In the genomic region with DNA sequence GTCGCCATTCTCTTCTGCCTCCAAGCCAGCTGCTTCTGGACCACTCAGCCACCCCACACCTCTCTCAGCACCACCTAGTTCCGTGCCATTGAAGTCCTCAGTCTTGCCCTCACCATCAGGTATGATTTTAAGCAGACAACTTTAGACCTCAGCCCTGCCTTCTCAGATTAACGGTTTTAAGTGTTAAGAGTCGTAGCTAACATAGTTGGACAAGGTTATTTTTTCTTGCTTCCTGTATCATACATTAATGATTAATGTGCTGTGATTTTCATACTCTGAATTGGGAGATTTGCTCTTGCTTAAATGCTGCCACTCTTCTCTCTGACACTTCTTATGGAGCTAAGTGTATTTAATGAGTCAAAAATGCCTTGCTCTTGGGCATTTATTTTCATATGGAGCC, we compare ENCODE assay signal across 22 cellular contexts. TPM values are rescaled to one million over a fixed set of nuclear protein-coding genes. Genes with fewer than 3 reads are reported as not detected.
DNase-seq lines count a peak whose midpoint lies in the region; ATAC-seq, FAIRE-seq and TF ChIP-seq lines count a peak whose summit lies in the region.
"Had no signal": no experiment of that assay in that cellular context is flagged by ENCODE, and none has a peak within 500 bp of the region (broad histone marks: within the 10 kb centered on the region; RNA-seq: fewer than 3 reads in every experiment).

No MANE protein-coding gene starts in this region.

- H3K4me1 Mint-ChIP-seq in activated T-cell treated with anti-CD3 and anti-CD28 coated beads, Interleukin-2, amount 50 U/mL, for 72 hours (ENCODE audit: low read depth), result peaks cover 8% of the 10 kb centered on the region
- peaks cover 6% of the 10 kb centered on the region for H3K4me1 Mint-ChIP-seq in activated T-cell treated with anti-CD3 and anti-CD28 coated beads, Interleukin-2, amount 50 U/mL, for 4 hours (ENCODE audit: low read depth)
- peaks cover 20% of the 10 kb centered on the region for H3K4me1 Mint-ChIP-seq in CD8-positive, alpha-beta T cell (ENCODE audit: low read depth)
- H3K4me1 Mint-ChIP-seq in T-helper 17 cell, result peaks cover 2% of the 10 kb centered on the region
- peaks cover 12% of the 10 kb centered on the region for H3K4me1 Mint-ChIP-seq in endodermal cell

- H3K4me1 ChIP-seq in CD8-positive, alpha-beta T cell (ENCODE audit: insufficient read depth, low read length), result peaks cover 7% of the 10 kb centered on the region
- H3K4me1 ChIP-seq in endodermal cell (ENCODE audit: control insufficient read depth, insufficient read depth, low read length), result no peaks in the 10 kb centered on the region
- no peaks in the 10 kb centered on the region for H3K4me1 ChIP-seq in kidney (ENCODE audit: control insufficient read depth in 1 of 2, insufficient read depth in 1 of 2, low read depth in 1 of 2, low read length in 2 of 2)

- no peaks in the 10 kb centered on the region for H3K9me3 ChIP-seq in CD8-positive, alpha-beta T cell (ENCODE audit: low read length)
- H3K9me3 ChIP-seq in T-helper 17 cell (ENCODE audit: control insufficient read depth, low read length, poor library complexity, severe bottlenecking) (no peaks in the 10 kb centered on the region), endodermal cell (ENCODE audit: control insufficient read depth, low read length) (no peaks in the 10 kb centered on the region), kidney (ENCODE audit: control insufficient read depth in 1 of 2, low read length in 2 of 2) (no peaks in the 10 kb centered on the region)

- H3K36me3 ChIP-seq in CD8-positive, alpha-beta T cell (ENCODE audit: insufficient read depth, low read length), result peaks cover 69% of the 10 kb centered on the region
- peaks cover 92% of the 10 kb centered on the region for H3K36me3 ChIP-seq in endodermal cell (ENCODE audit: control insufficient read depth, insufficient read depth, low read length)
- peaks cover 60 to 70% of the 10 kb centered on the region in 2 donors for H3K36me3 ChIP-seq in kidney (ENCODE audit: control insufficient read depth in 1 of 2, insufficient read depth in 2 of 2, low read length in 2 of 2)

- H3K27me3 Mint-ChIP-seq in activated T-cell treated with anti-CD3 and anti-CD28 coated beads, Interleukin-2, amount 50 U/mL, for 72 hours (ENCODE audit: low read depth), result no peaks in the 10 kb centered on the region
- no peaks in the 10 kb centered on the region for H3K27me3 Mint-ChIP-seq in activated T-cell treated with anti-CD3 and anti-CD28 coated beads, Interleukin-2, amount 50 U/mL, for 4 hours (ENCODE audit: low read depth)
- no peaks in the 10 kb centered on the region for H3K27me3 Mint-ChIP-seq in CD8-positive, alpha-beta T cell (ENCODE audit: low read depth)
- H3K27me3 Mint-ChIP-seq in T-helper 17 cell (no peaks in the 10 kb centered on the region), endodermal cell (ENCODE audit: insufficient read depth) (no peaks in the 10 kb centered on the region)
- H3K27me3 Mint-ChIP-seq: CD4-positive, CD25-positive, alpha-beta regulatory T cell; CD8-positive, alpha-beta memory T cell had no signal

- no peak for DNase-seq in activated T-cell treated with anti-CD3 and anti-CD28 coated beads, Interleukin-2, amount 50 U/mL, for 72 hours
- no peak for DNase-seq in activated T-cell treated with anti-CD3 and anti-CD28 coated beads, Interleukin-2, amount 50 U/mL, for 4 hours
- no peak for DNase-seq in CD8-positive, alpha-beta T cell
- DNase-seq in T-helper 17 cell (no peak), endodermal cell (no peak), NOMO-1 treated with DMSO at 0.1 percent for 48 hours (lab: John Stamatoyannopoulos, UW; ENCODE audit: unreplicated experiment) (no peak), erythroblast (lab: John Stamatoyannopoulos, UW) (no peak), kidney (no peak)
- DNase-seq: C1 segment of cervical spinal cord; CD4-positive, CD25-positive, alpha-beta regulatory T cell; CD8-positive, alpha-beta memory T cell; DMS 273 treated with DMSO at 0.1 percent for 48 hours; DMS79; EL; GDM1; GM23248; H7; HCEC 1CT had no signal

- peak overlapping the region; percentile 30 for H3K27ac Mint-ChIP-seq in activated T-cell treated with anti-CD3 and anti-CD28 coated beads, Interleukin-2, amount 50 U/mL, for 72 hours
- H3K27ac Mint-ChIP-seq in CD8-positive, alpha-beta T cell, result peak overlapping the region; percentile 35
- H3K27ac Mint-ChIP-seq in T-helper 17 cell, result peak overlapping the region; percentile 70
- peak overlapping the region; percentile 71 for H3K27ac Mint-ChIP-seq in endodermal cell

- no peak overlapping the region for H3K27ac ChIP-seq in CD8-positive, alpha-beta T cell (ENCODE audit: low read depth, low read length)
- H3K27ac ChIP-seq in endodermal cell (ENCODE audit: low read depth, low read length) (no peak overlapping the region), kidney (ENCODE audit: low read depth in 2 of 2, low read length in 2 of 2) (no peak overlapping the region)
- H3K27ac ChIP-seq: GM23248 had no signal

- CTCF ChIA-PET in CD8-positive, alpha-beta T cell (lab: Charles Lee), result interaction anchor here (0.6 to 1.1 kb wide), 2 partner anchors 31 to 204 kb away, joined by 3 to 8 read pairs; no protein-coding TSS in a partner anchor

- no peak overlapping the region for H3K4me3 Mint-ChIP-seq in activated T-cell treated with anti-CD3 and anti-CD28 coated beads, Interleukin-2, amount 50 U/mL, for 72 hours
- no peak overlapping the region for H3K4me3 Mint-ChIP-seq in activated T-cell treated with anti-CD3 and anti-CD28 coated beads, Interleukin-2, amount 50 U/mL, for 4 hours
- H3K4me3 Mint-ChIP-seq in CD8-positive, alpha-beta T cell, result no peak overlapping the region
- H3K4me3 Mint-ChIP-seq in T-helper 17 cell (peak overlapping the region; percentile 7), endodermal cell (no peak overlapping the region)
- H3K4me3 Mint-ChIP-seq: CD4-positive, CD25-positive, alpha-beta regulatory T cell; CD8-positive, alpha-beta memory T cell had no signal

- ATAC-seq in activated T-cell treated with anti-CD3 and anti-CD28 coated beads, Interleukin-2, amount 50 U/mL, for 72 hours (replicated peaks in 1 of 2), result no peak
- no peak for ATAC-seq in activated T-cell treated with anti-CD3 and anti-CD28 coated beads, Interleukin-2, amount 50 U/mL, for 4 hours
- no peak for ATAC-seq in CD8-positive, alpha-beta T cell
- ATAC-seq in T-helper 17 cell, result no peak
- ATAC-seq: GM12878 had no signal

- WGBS in endodermal cell (ENCODE audit: insufficient coverage in 1 of 2, insufficient read length in 1 of 2), 2 experiments, result 93 to 100% methylated on average over 2 to 4 of the region's 4 CpGs

- H3K9me3 Mint-ChIP-seq in activated T-cell treated with anti-CD3 and anti-CD28 coated beads, Interleukin-2, amount 50 U/mL, for 72 hours, result no peaks in the 10 kb centered on the region
- H3K9me3 Mint-ChIP-seq in activated T-cell treated with anti-CD3 and anti-CD28 coated beads, Interleukin-2, amount 50 U/mL, for 4 hours, result no peaks in the 10 kb centered on the region
- no peaks in the 10 kb centered on the region for H3K9me3 Mint-ChIP-seq in CD8-positive, alpha-beta T cell
- no peaks in the 10 kb centered on the region for H3K9me3 Mint-ChIP-seq in endodermal cell
- H3K9me3 Mint-ChIP-seq: CD4-positive, CD25-positive, alpha-beta regulatory T cell; CD8-positive, alpha-beta memory T cell had no signal

- no peak overlapping the region for H3K9ac ChIP-seq in endodermal cell (ENCODE audit: extremely low read depth, low read length, poor library complexity, severe bottlenecking)
- no peak overlapping the region for H3K9ac ChIP-seq in kidney (ENCODE audit: low read length in 2 of 2)
- H3K9ac ChIP-seq: GM23248 had no signal

- POLR2A ChIA-PET in CD8-positive, alpha-beta T cell (lab: Charles Lee), result no interaction called here

- H3K4me3 ChIP-seq in CD8-positive, alpha-beta T cell (ENCODE audit: low read depth, low read length), result no peak overlapping the region
- no peak overlapping the region for H3K4me3 ChIP-seq in endodermal cell (ENCODE audit: low read length)
- no peak overlapping the region for H3K4me3 ChIP-seq in kidney (ENCODE audit: low read length in 2 of 2)
- H3K4me3 ChIP-seq: GM12878, GM23248 had no signal

- TF ChIP-seq CTCF in CD8-positive, alpha-beta T cell (IDR thresholded peaks at IDR 0.05), result no peak
- TF ChIP-seq CTCF in endodermal cell (conservative IDR thresholded peaks at IDR 0.05) (no peak), kidney (IDR thresholded peaks at IDR 0.05; ENCODE audit: borderline replicate concordance, extremely low read depth, insufficient read depth) (no peak)

- intact Hi-C loops in CD8-positive, alpha-beta T cell (cut with DNase I, micrococcal nuclease), result no loop called here
- intact Hi-C loops in kidney (cut with DNase I), result no loop called here

- FAIRE-seq in kidney (lab: Jason Lieb, UNC), result no peak
- FAIRE-seq: D721Med, GM12878, GM19239, H1 had no signal

- H3K36me3 Mint-ChIP-seq in activated T-cell treated with anti-CD3 and anti-CD28 coated beads, Interleukin-2, amount 50 U/mL, for 72 hours (ENCODE audit: insufficient read depth in 2 of 2), result peaks cover 16 to 31% of the 10 kb centered on the region in 2 donors
- H3K36me3 Mint-ChIP-seq in activated T-cell treated with anti-CD3 and anti-CD28 coated beads, Interleukin-2, amount 50 U/mL, for 4 hours (ENCODE audit: insufficient read depth), result peaks cover 58% of the 10 kb centered on the region
- peaks cover 91% of the 10 kb centered on the region for H3K36me3 Mint-ChIP-seq in CD8-positive, alpha-beta T cell
- peaks cover 22% of the 10 kb centered on the region for H3K36me3 Mint-ChIP-seq in T-helper 17 cell (ENCODE audit: low read depth)
- peaks cover 74% of the 10 kb centered on the region for H3K36me3 Mint-ChIP-seq in endodermal cell (ENCODE audit: low read depth)

- H3K27me3 ChIP-seq in CD8-positive, alpha-beta T cell (ENCODE audit: insufficient read depth, low read length), result no peaks in the 10 kb centered on the region
- no peaks in the 10 kb centered on the region for H3K27me3 ChIP-seq in endodermal cell (ENCODE audit: control insufficient read depth, insufficient read depth, low read length, poor library complexity, severe bottlenecking)

- TF ChIP-seq POLR2A in erythroblast (IDR thresholded peaks at IDR 0.05; ENCODE audit: low read length), result no peak

RNA-seq across cellular contexts. Expression of gene NUP214, which starts 20.8 kb away (rescaled TPM):
- 10 to 100 TPM; 67.6 to 78.5 TPM for total RNA-seq in activated T-cell treated with anti-CD3 and anti-CD28 coated beads, Interleukin-2, amount 50 U/mL, for 72 hours
- total RNA-seq in activated T-cell treated with anti-CD3 and anti-CD28 coated beads, Interleukin-2, amount 50 U/mL, for 4 hours, result 10 to 100 TPM; 69.7 to 78.6 (median 76.3) TPM
- total RNA-seq in CD8-positive, alpha-beta T cell, result 100 to 1,000 TPM; 120 to 136 TPM
- total RNA-seq in T-helper 17 cell (100 to 1,000 TPM; 105 to 107 TPM), endodermal cell (10 to 100 TPM; 56.7 to 59.9 TPM), kidney (75.3 TPM)
- 27.4 TPM for polyA plus RNA-seq in endodermal cell (2013, experiment 1 of 2)
- 25.6 TPM for polyA plus RNA-seq in endodermal cell (2013, experiment 2 of 2)
- polyA plus RNA-seq in kidney (ENCODE audit: insufficient read depth, low read depth, low replicate concordance), result 28.4 TPM

RNA-seq across cellular contexts. Expression of gene AIF1L, which starts 49.9 kb away (rescaled TPM):
- under 1 TPM; 0.53 to 0.89 TPM for total RNA-seq in activated T-cell treated with anti-CD3 and anti-CD28 coated beads, Interleukin-2, amount 50 U/mL, for 72 hours
- total RNA-seq in activated T-cell treated with anti-CD3 and anti-CD28 coated beads, Interleukin-2, amount 50 U/mL, for 4 hours, result 1 to 10 TPM in 1 of 3 donors, under 1 TPM in 2; 0.13 to 2.0 (median 0.27) TPM
- total RNA-seq in CD8-positive, alpha-beta T cell, result not detected
- total RNA-seq in T-helper 17 cell (under 1 TPM in 1 of 2 donors, not detected in 1; 0.22 TPM), endodermal cell (100 to 1,000 TPM in 1 of 2 donors, 10 to 100 TPM in 1; 93.4 to 117 TPM), kidney (397 TPM)
- 77.0 TPM for polyA plus RNA-seq in endodermal cell (2013, experiment 1 of 2)
- 73.0 TPM for polyA plus RNA-seq in endodermal cell (2013, experiment 2 of 2)
- polyA plus RNA-seq in kidney (ENCODE audit: insufficient read depth, low read depth, low replicate concordance), result 439 TPM
- total RNA-seq: GM23248 had no signal
- polyA plus RNA-seq: CD4-positive, CD25-positive, alpha-beta regulatory T cell; CD8-positive, alpha-beta memory T cell had no signal

Comparison
In these comparisons a context has a peak if more than half of its experiments do, and no peak if none do; other contexts are left out.
1. RNA of gene AIF1L, which starts 49.9 kb away (total RNA-seq): 397 TPM in kidney (single experiment) and 93.4 to 117 TPM in endodermal cell; 0.53 to 0.89 TPM in activated T-cell treated with anti-CD3 and anti-CD28 coated beads, Interleukin-2, amount 50 U/mL, for 72 hours, 0.13 to 2.0 TPM in activated T-cell treated with anti-CD3 and anti-CD28 coated beads, Interleukin-2, amount 50 U/mL, for 4 hours, 0.22 TPM in T-helper 17 cell and not detected in CD8-positive, alpha-beta T cell; every median in the first group is over 10 times any median in the second.
2. Peak in every context shown above with its lines, with median percentiles within 50 percentile points of each other: H3K27ac Mint-ChIP-seq.